ENCODE assay signal across 8 cellular contexts in genomic region chr17:1203111-1203966, GRCh38. TPM values are rescaled to one million over a fixed set of nuclear protein-coding genes. Genes with fewer than 3 reads are reported as not detected.
DNase-seq lines count a peak whose midpoint lies in the region; ATAC-seq and TF ChIP-seq lines count a peak whose summit lies in the region.

No MANE protein-coding gene starts in this region.

- DNase-seq in NCI-H2196 (lab: John Stamatoyannopoulos, UW; ENCODE audit: unreplicated experiment), result peak; percentile 20
- no peak for DNase-seq in NCI-H2196 treated with DMSO at 0.1 percent for 48 hours (lab: John Stamatoyannopoulos, UW; ENCODE audit: unreplicated experiment)
- peak; percentile 31 for DNase-seq in dedifferentiated amniotic fluid mesenchymal stem cell (ENCODE audit: extremely low spot score)
- DNase-seq in left colon, result peak; percentile 64 to 75
- DNase-seq in stimulated activated CD4-positive, alpha-beta T cell treated with anti-CD3 and anti-CD28 coated beads, TNF-alpha, amount 100 ng/mL, for 24 hours (ENCODE audit: low read depth in 3 of 3), result peak in 2 of 3 experiments; percentile 20 to 54
- no peak for DNase-seq in C1 segment of cervical spinal cord (lab: John Stamatoyannopoulos, UW)
- DNase-seq in NCI-H510A treated with DMSO at 0.1 percent for 48 hours (lab: John Stamatoyannopoulos, UW), result no peak

- peak overlapping the region; percentile 61 for H3K27ac ChIP-seq in VCaP

- intact Hi-C loops in left colon (cut with DNase I, micrococcal nuclease), result loop anchor here in 1 of 2 donors (10.0 kb wide), 1 partner anchor 419 kb away; the partner anchor contains the start of genes GLOD4 and MRM3

- ATAC-seq in left colon, result peak; percentile 69

- TF ChIP-seq CTCF in VCaP (conservative IDR thresholded peaks at IDR 0.05), result peak; percentile 34; the same call in 1 of the 2 replicates

RNA-seq across cellular contexts. Expression of gene ABR, which starts 23.6 kb away (rescaled TPM):
- 100 to 1,000 TPM; 310 to 373 TPM for total RNA-seq in left colon

Comparison
In these comparisons a context has a peak if more than half of its experiments do, and no peak if none do; other contexts are left out.
1. DNase-seq: peak in NCI-H2196 (single experiment), dedifferentiated amniotic fluid mesenchymal stem cell (single experiment), left colon (2 of 2) and stimulated activated CD4-positive, alpha-beta T cell treated with anti-CD3 and anti-CD28 coated beads, TNF-alpha, amount 100 ng/mL, for 24 hours (2 of 3); none in NCI-H2196 treated with DMSO at 0.1 percent for 48 hours (single experiment), C1 segment of cervical spinal cord (0 of 14) and NCI-H510A treated with DMSO at 0.1 percent for 48 hours (single experiment).